In genomic region chr16:49592507-49593422, GRCh38 we compare ENCODE assay signal across 8 cellular contexts.
DNase-seq lines count a peak whose midpoint lies in the region; ATAC-seq and TF ChIP-seq lines count a peak whose summit lies in the region.

No MANE protein-coding gene starts in this region.

- H3K4me3 Mint-ChIP-seq in T-helper 17 cell = no peak overlapping the region

- H3K9me3 ChIP-seq in T-helper 17 cell (ENCODE audit: control insufficient read depth, low read length, poor library complexity, severe bottlenecking) = no peaks in the 10 kb centered on the region

- H3K27me3 Mint-ChIP-seq in T-helper 17 cell = peaks cover 43% of the 10 kb centered on the region

- H3K4me1 Mint-ChIP-seq in T-helper 17 cell = peaks cover 7% of the 10 kb centered on the region

- TF ChIP-seq CTCF in AG04449 (IDR thresholded peaks at IDR 0.05; ENCODE audit: insufficient read depth, low read length, missing control alignments) = peak; percentile 80
- TF ChIP-seq CTCF in GM12875 (IDR thresholded peaks at IDR 0.05; ENCODE audit: borderline replicate concordance, insufficient read depth, low read depth, low read length) = peak; percentile 85
- TF ChIP-seq CTCF in choroid plexus epithelial cell (conservative IDR thresholded peaks at IDR 0.05; ENCODE audit: low read depth, low read length) = peak; percentile 88

- DNase-seq in AG04449 (ENCODE audit: low read depth, low spot score) = no peak
- peak; percentile 58 for DNase-seq in HuH-7.5 (ENCODE audit: low spot score)
- DNase-seq in T-helper 17 cell = no peak
- DNase-seq in choroid plexus epithelial cell (ENCODE audit: low read depth) = peak; percentile 59
- DNase-seq in mesenteric fat pad (ENCODE audit: low spot score) = peak; percentile 77
- DNase-seq in kidney glomerular epithelial cell (lab: John Stamatoyannopoulos, UW) = no peak
- no peak for DNase-seq in putamen (ENCODE audit: low spot score)

- no peaks in the 10 kb centered on the region for H3K36me3 Mint-ChIP-seq in T-helper 17 cell (ENCODE audit: low read depth)

- CTCF ChIA-PET in AG04449 (lab: Yijun Ruan, JAX) = interaction anchor here (0.9 to 3.1 kb wide), 15 partner anchors 8 to 187 kb away, joined by 3 to 16 read pairs (median 5); no protein-coding TSS in a partner anchor

- POLR2A ChIA-PET in AG04449 (lab: Yijun Ruan, JAX) = no interaction called here

- ATAC-seq in T-helper 17 cell = peak; percentile 39

- H3K27ac Mint-ChIP-seq in T-helper 17 cell = no peak overlapping the region

- H3K4me3 ChIP-seq in AG04449 (ENCODE audit: low read depth, low read length) (no peak overlapping the region), GM12875 (ENCODE audit: low read depth, low read length) (no peak overlapping the region), choroid plexus epithelial cell (ENCODE audit: low read depth, low read length) (no peak overlapping the region)

Comparison
In these comparisons a context has a peak if more than half of its experiments do, and no peak if none do; other contexts are left out.
1. DNase-seq: peak in HuH-7.5 (single experiment), choroid plexus epithelial cell (single experiment) and mesenteric fat pad (single experiment); none in AG04449 (single experiment), T-helper 17 cell (0 of 3), kidney glomerular epithelial cell (single experiment) and putamen (single experiment).
2. Peak in every context shown above with its lines, with median percentiles within 50 percentile points of each other: CTCF ChIP-seq.